In genomic region chr3:49327485-49327884, GRCh38 we compare ENCODE assay signal across 11 cellular contexts. TPM values are rescaled to one million over a fixed set of nuclear protein-coding genes. Genes with fewer than 3 reads are reported as not detected.
A peak's percentile ranks its signal among the peaks of the same experiment; 100 is the strongest.
DNase-seq lines count a peak whose midpoint lies in the region; ATAC-seq, FAIRE-seq and TF ChIP-seq lines count a peak whose summit lies in the region.
"Had no signal": no experiment of that assay in that cellular context is flagged by ENCODE, and none has a peak within 500 bp of the region (broad histone marks: within the 10 kb centered on the region; RNA-seq: fewer than 3 reads in every experiment).

No MANE protein-coding gene starts in this region.

- H3K9ac ChIP-seq in HCT116 (ENCODE audit: low read length) = no peak overlapping the region

- H4K20me1 ChIP-seq in HCT116 (ENCODE audit: insufficient read depth) = no peaks in the 10 kb centered on the region

- RAD21 ChIA-PET in HCT116 (lab: Charles Lee; ENCODE audit: low non-redundant PET in 1 of 2, low total read pairs in 2 of 2, uncharacterized antibody in 2 of 2, unreplicated experiment in 2 of 2) = no interaction called here

- H3K36me3 ChIP-seq in BE2C = peaks cover 5% of the 10 kb centered on the region; the same call in 1 of the 2 replicates
- H3K36me3 ChIP-seq in HCT116 (ENCODE audit: control insufficient read depth in 1 of 2, insufficient read depth in 2 of 2, low read length in 2 of 2) = peaks cover 26 to 37% of the 10 kb centered on the region in 2 experiments
- H3K36me3 ChIP-seq in gastrocnemius medialis = peaks cover 0 to 86% of the 10 kb centered on the region in 2 donors

- H3K27me3 Mint-ChIP-seq in brain = no peaks in the 10 kb centered on the region

- no peak overlapping the region for H3K4me3 ChIP-seq in BE2C (ENCODE audit: low read depth, low read length)
- H3K4me3 ChIP-seq in HCT116 (replicated peaks in 1 of 2; ENCODE audit: low read depth in 1 of 2, low read length in 2 of 2) = no peak overlapping the region
- H3K4me3 ChIP-seq in gastrocnemius medialis = no peak overlapping the region

- H3K4me3 Mint-ChIP-seq in brain = no peak overlapping the region

- H3K27ac Mint-ChIP-seq in brain = no peak overlapping the region

- peaks cover 12% of the 10 kb centered on the region; the same call in 1 of the 2 replicates for H3K79me2 ChIP-seq in HCT116 (ENCODE audit: insufficient read depth, low read length)

- no TSS peak for BruUV-seq in HCT116 (replicated peaks; lab: Mats Ljungman, UMichigan)

- H3K9me3 ChIP-seq in BE2C (no peaks in the 10 kb centered on the region), HCT116 (ENCODE audit: control insufficient read depth in 1 of 2, insufficient read depth in 1 of 2, low read depth in 1 of 2, low read length in 2 of 2) (no peaks in the 10 kb centered on the region), gastrocnemius medialis (no peaks in the 10 kb centered on the region)

- peak; percentile 41 for TF ChIP-seq RAD21 in HCT116 (IDR thresholded peaks at IDR 0.05; ENCODE audit: low read depth)

- no peak for FAIRE-seq in RCC 7860 (lab: Jason Lieb, UNC)

- no peak for DNase-seq in BE2C
- DNase-seq in HCT116 (ENCODE audit: low read depth, low spot score) = no peak
- DNase-seq in left lobe of liver (ENCODE audit: low spot score) = no peak
- no peak for DNase-seq in RCC 7860 (ENCODE audit: low spot score)
- DNase-seq in NCI-H69 (lab: John Stamatoyannopoulos, UW) = no peak
- no peak for DNase-seq in gastrocnemius medialis
- DNase-seq in omental fat pad (ENCODE audit: low spot score) = no peak
- DNase-seq: cerebellar nuclear complex, COR-L47, RPMI8226 had no signal

- no peaks in the 10 kb centered on the region for H3K4me1 ChIP-seq in BE2C
- H3K4me1 ChIP-seq in HCT116 (ENCODE audit: control insufficient read depth in 1 of 2, insufficient read depth in 2 of 2, low read length in 2 of 2) = no peaks in the 10 kb centered on the region
- no peaks in the 10 kb centered on the region for H3K4me1 ChIP-seq in gastrocnemius medialis

- POLR2A ChIA-PET in HCT116 (lab: Charles Lee) = no interaction called here

- no peaks in the 10 kb centered on the region for H3K9me3 Mint-ChIP-seq in brain

- H3K4me2 ChIP-seq in HCT116 (ENCODE audit: low read length) = no peak overlapping the region

- intact Hi-C loops in HCT116 (cut with micrococcal nuclease) (loop anchor here (5.0 kb wide), 1 partner anchor 120 kb away; no protein-coding TSS in a partner anchor), gastrocnemius medialis (cut with DNase I; ENCODE audit: low total_unique reads) (no loop called here)

- CTCF ChIA-PET in HCT116 (lab: Charles Lee) = no interaction called here

- H3K27ac ChIP-seq in HCT116 (ENCODE audit: low read depth, low read length) (no peak overlapping the region), gastrocnemius medialis (no peak overlapping the region)

- no peaks in the 10 kb centered on the region for H3K4me1 Mint-ChIP-seq in brain

- H3K27me3 ChIP-seq in BE2C (no peaks in the 10 kb centered on the region), HCT116 (ENCODE audit: insufficient read depth, low read length) (no peaks in the 10 kb centered on the region), gastrocnemius medialis (no peaks in the 10 kb centered on the region)

- ATAC-seq in HCT116 (peak; percentile 72), left lobe of liver (peak; percentile 89), gastrocnemius medialis (no peak), omental fat pad (ENCODE audit: low FRiP score) (no peak)

- in situ Hi-C loops in gastrocnemius medialis (cut with MboI; ENCODE audit: low sequenced_read_pairs in 4 of 4) = no loop called here

- no peaks in the 10 kb centered on the region for H3K9me2 ChIP-seq in HCT116 (ENCODE audit: insufficient read depth)

- TF ChIP-seq POLR2A in HCT116 (IDR thresholded peaks at IDR 0.05; ENCODE audit: borderline replicate concordance, extremely low read depth, insufficient read depth, insufficient read length) (no peak), gastrocnemius medialis (IDR thresholded peaks at IDR 0.05) (no peak)

- TF ChIP-seq CTCF in BE2C (IDR thresholded peaks at IDR 0.05; ENCODE audit: low read depth, low read length) = peak; percentile 34
- TF ChIP-seq CTCF in HCT116 (IDR thresholded peaks at IDR 0.05 in 2 of 3, conservative IDR thresholded peaks at IDR 0.05 in 1 of 3; ENCODE audit: borderline replicate concordance in 1 of 3, insufficient read depth in 1 of 3, low read depth in 2 of 3, low read length in 2 of 3) = peak in 2 of 3 experiments; percentile 46 to 48; a peak in 4 of 6 replicates
- TF ChIP-seq CTCF in brain (conservative IDR thresholded peaks at IDR 0.05) = peak; percentile 12 to 16
- no peak for TF ChIP-seq CTCF in gastrocnemius medialis (IDR thresholded peaks at IDR 0.05 in 4 of 5, conservative IDR thresholded peaks at IDR 0.05 in 1 of 5)
- TF ChIP-seq CTCF in omental fat pad (IDR thresholded peaks at IDR 0.05) = no peak

- no peak overlapping the region for H2AFZ ChIP-seq in HCT116 (ENCODE audit: low read depth, low read length, poor library complexity, severe bottlenecking)

- H3K36me3 Mint-ChIP-seq in brain = peaks cover 84% of the 10 kb centered on the region

TF ChIP-seq in HCT116, 20 proteins besides CTCF, POLR2A, EP300 and RAD21:
- no peak for TF ChIP-seq SP1 (IDR thresholded peaks at IDR 0.05; ENCODE audit: low read depth)
- TF ChIP-seq, protein P1, sequence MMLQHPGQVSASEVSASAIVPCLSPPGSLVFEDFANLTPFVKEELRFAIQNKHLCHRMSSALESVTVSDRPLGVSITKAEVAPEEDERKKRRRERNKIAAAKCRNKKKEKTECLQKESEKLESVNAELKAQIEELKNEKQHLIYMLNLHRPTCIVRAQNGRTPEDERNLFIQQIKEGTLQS (IDR thresholded peaks at IDR 0.05) = no peak
- no peak for TF ChIP-seq REST (IDR thresholded peaks at IDR 0.05; ENCODE audit: low read depth)
- no peak for TF ChIP-seq POLR2AphosphoS5 (IDR thresholded peaks at IDR 0.05; ENCODE audit: low read depth, low read length)
TF ChIP-seq in HCT116: peak in this region for 0.

RNA-seq across cellular contexts. Expression of gene USP4, which starts 12.4 kb away (rescaled TPM):
- polyA plus RNA-seq in BE2C (2012; ENCODE audit: insufficient read depth, insufficient read length, low read depth) = 54.6 TPM
- total RNA-seq in HCT116 (2021; ENCODE audit: unreplicated experiment) (31.7 TPM), left lobe of liver (19.7 TPM), gastrocnemius medialis (10 to 100 TPM in 1 of 4 donors, 1 to 10 TPM in 3; 7.2 to 10.2 (median 9.1) TPM), omental fat pad (10 to 100 TPM; 17.3 to 43.3 (median 34.6) TPM)
- 21.9 and 22.6 TPM in 2 replicates for polyA plus RNA-seq in HCT116 (2012)
- polyA plus RNA-seq in brain (ENCODE audit: insufficient read depth, low read depth, low replicate concordance) = 46.6 TPM

RNA-seq across cellular contexts. Expression of gene GPX1, which starts 30.7 kb away (rescaled TPM):
- polyA plus RNA-seq in BE2C (2012; ENCODE audit: insufficient read depth, insufficient read length, low read depth) = 535 TPM
- total RNA-seq in HCT116 (2021; ENCODE audit: unreplicated experiment) = 330 TPM
- 429 and 439 TPM in 2 replicates for polyA plus RNA-seq in HCT116 (2012)
- 188 TPM for polyA plus RNA-seq in brain (ENCODE audit: insufficient read depth, low read depth, low replicate concordance)
- total RNA-seq in left lobe of liver = 272 TPM
- total RNA-seq in gastrocnemius medialis = 100 to 1,000 TPM in 3 of 4 donors, 10 to 100 TPM in 1; 75.2 to 157 (median 123) TPM
- 100 to 1,000 TPM; 318 to 730 (median 464) TPM for total RNA-seq in omental fat pad

RNA-seq across cellular contexts. Expression of gene C3orf62, which starts 50.5 kb away (rescaled TPM):
- polyA plus RNA-seq in BE2C (2012; ENCODE audit: insufficient read depth, insufficient read length, low read depth) = 6.0 TPM
- total RNA-seq in HCT116 (2021; ENCODE audit: unreplicated experiment) (5.9 TPM), left lobe of liver (1.9 TPM), gastrocnemius medialis (1 to 10 TPM in 2 of 4 donors, under 1 TPM in 2; 0.78 to 1.9 (median 1.3) TPM), omental fat pad (10 to 100 TPM in 1 of 4 donors, 1 to 10 TPM in 3; 3.5 to 13.7 (median 5.6) TPM)
- 2.7 and 4.2 TPM in 2 replicates for polyA plus RNA-seq in HCT116 (2012)
- 2.4 TPM for polyA plus RNA-seq in brain (ENCODE audit: insufficient read depth, low read depth, low replicate concordance)

Comparison
In these comparisons a context has a peak if more than half of its experiments do, and no peak if none do; other contexts are left out.
1. CTCF ChIP-seq: peak in BE2C (single experiment), HCT116 (2 of 3) and brain (2 of 2); none in gastrocnemius medialis (0 of 5) and omental fat pad (0 of 3).
2. ATAC-seq: peak in HCT116 (single experiment) and left lobe of liver (single experiment); none in gastrocnemius medialis (0 of 2) and omental fat pad (single experiment).